ENCODE assay signal across 17 cellular contexts in genomic region chr14:91466192-91466591, GRCh38. TPM values are rescaled to one million over a fixed set of nuclear protein-coding genes. Genes with fewer than 3 reads are reported as not detected.
A peak's percentile ranks its signal among the peaks of the same experiment; 100 is the strongest.
DNase-seq lines count a peak whose midpoint lies in the region; ATAC-seq and TF ChIP-seq lines count a peak whose summit lies in the region.
"Had no signal": no experiment of that assay in that cellular context is flagged by ENCODE, and none has a peak within 500 bp of the region (broad histone marks: within the 10 kb centered on the region; RNA-seq: fewer than 3 reads in every experiment).

No MANE protein-coding gene starts in this region.

- H3K27ac Mint-ChIP-seq in stimulated activated naive CD8-positive, alpha-beta T cell treated with anti-CD3 and anti-CD28 coated beads, Interleukin-15, Interleukin-2, amounts not matched to agents 100 ng/mL and 50 ng/mL, for 24 hours = peak overlapping the region; percentile 68
- H3K27ac Mint-ChIP-seq in stimulated activated naive CD8-positive, alpha-beta T cell treated with anti-CD3 and anti-CD28 coated beads, Interleukin-15, amount 100 ng/mL, for 72 hours = peak overlapping the region in 1 of 2 donors; percentile 1
- H3K27ac Mint-ChIP-seq: activated CD8-positive, alpha-beta memory T cell treated with anti-CD3 and anti-CD28 coated beads, Interleukin-2, amount 10 ng/mL, durations not matched to agents 7 days and 5 days; H9 had no signal

- no peaks in the 10 kb centered on the region for H3K9me3 ChIP-seq in left lung
- H3K9me3 ChIP-seq: suprapubic skin had no signal

- H3K4me1 ChIP-seq in left lung = no peaks in the 10 kb centered on the region
- H3K4me1 ChIP-seq: suprapubic skin had no signal

- no peaks in the 10 kb centered on the region for H3K9me3 Mint-ChIP-seq in stimulated activated naive CD8-positive, alpha-beta T cell treated with anti-CD3 and anti-CD28 coated beads, Interleukin-15, Interleukin-2, amounts not matched to agents 100 ng/mL and 50 ng/mL, for 24 hours
- no peaks in the 10 kb centered on the region for H3K9me3 Mint-ChIP-seq in stimulated activated naive CD8-positive, alpha-beta T cell treated with anti-CD3 and anti-CD28 coated beads, Interleukin-15, amount 100 ng/mL, for 72 hours
- H3K9me3 Mint-ChIP-seq: H9 had no signal

- peaks cover 39% of the 10 kb centered on the region for H3K4me1 Mint-ChIP-seq in stimulated activated naive CD8-positive, alpha-beta T cell treated with anti-CD3 and anti-CD28 coated beads, Interleukin-15, Interleukin-2, amounts not matched to agents 100 ng/mL and 50 ng/mL, for 24 hours (ENCODE audit: low read depth)
- H3K4me1 Mint-ChIP-seq in stimulated activated naive CD8-positive, alpha-beta T cell treated with anti-CD3 and anti-CD28 coated beads, Interleukin-15, amount 100 ng/mL, for 72 hours = peaks cover 50% of the 10 kb centered on the region
- H3K4me1 Mint-ChIP-seq: H9 had no signal

- no peaks in the 10 kb centered on the region for H3K27me3 Mint-ChIP-seq in stimulated activated naive CD8-positive, alpha-beta T cell treated with anti-CD3 and anti-CD28 coated beads, Interleukin-15, Interleukin-2, amounts not matched to agents 100 ng/mL and 50 ng/mL, for 24 hours
- no peaks in the 10 kb centered on the region for H3K27me3 Mint-ChIP-seq in stimulated activated naive CD8-positive, alpha-beta T cell treated with anti-CD3 and anti-CD28 coated beads, Interleukin-15, amount 100 ng/mL, for 72 hours
- H3K27me3 Mint-ChIP-seq: activated CD8-positive, alpha-beta memory T cell treated with anti-CD3 and anti-CD28 coated beads, Interleukin-2, amount 10 ng/mL, durations not matched to agents 7 days and 5 days had no signal

- peaks cover 1% of the 10 kb centered on the region for H3K36me3 ChIP-seq in kidney epithelial cell (ENCODE audit: control insufficient read depth, insufficient read depth, low read length)
- peaks cover 5 to 93% of the 10 kb centered on the region in 2 donors for H3K36me3 ChIP-seq in left lung

- H3K4me3 ChIP-seq in kidney epithelial cell (ENCODE audit: low read depth, low read length) = no peak overlapping the region
- H3K4me3 ChIP-seq in dorsolateral prefrontal cortex = no peak overlapping the region
- no peak overlapping the region for H3K4me3 ChIP-seq in left lung
- H3K4me3 ChIP-seq: suprapubic skin had no signal

- no peak for TF ChIP-seq CTCF in kidney epithelial cell (IDR thresholded peaks at IDR 0.05; ENCODE audit: insufficient read depth, low read length, poor library complexity, severe bottlenecking)
- TF ChIP-seq CTCF in dorsolateral prefrontal cortex (IDR thresholded peaks at IDR 0.05 in 54 of 56, conservative IDR thresholded peaks at IDR 0.05 in 2 of 56; ENCODE audit: low read depth in 1 of 56, partially characterized antibody in 56 of 56) = no peak
- TF ChIP-seq CTCF in left lung (IDR thresholded peaks at IDR 0.05) = no peak

- H3K27me3 ChIP-seq in kidney epithelial cell (ENCODE audit: control insufficient read depth, insufficient read depth, low read length) (no peaks in the 10 kb centered on the region), dorsolateral prefrontal cortex (no peaks in the 10 kb centered on the region), left lung (no peaks in the 10 kb centered on the region)
- H3K27me3 ChIP-seq: brain microvascular endothelial cell, suprapubic skin had no signal

- H3K27ac ChIP-seq in dorsolateral prefrontal cortex = peak overlapping the region in 3 of 59 donors; percentile 2 to 25 (median 9)
- no peak overlapping the region for H3K27ac ChIP-seq in left lung
- H3K27ac ChIP-seq: brain microvascular endothelial cell, suprapubic skin had no signal

- DNase-seq in stimulated activated naive CD8-positive, alpha-beta T cell treated with anti-CD3 and anti-CD28 coated beads, Interleukin-15, amount 100 ng/mL, for 72 hours = no peak
- DNase-seq in NCI-H748 treated with DMSO at 0.1 percent for 48 hours (lab: John Stamatoyannopoulos, UW) = peak; percentile 31
- DNase-seq in kidney epithelial cell (ENCODE audit: low read depth) = peak; percentile 21
- no peak for DNase-seq in dorsolateral prefrontal cortex
- DNase-seq in NCI-H526 (lab: John Stamatoyannopoulos, UW) = no peak
- no peak for DNase-seq in left lung
- DNase-seq: activated CD8-positive, alpha-beta memory T cell treated with anti-CD3 and anti-CD28 coated beads, Interleukin-2, amount 10 ng/mL, durations not matched to agents 7 days and 5 days; activated naive CD4-positive, alpha-beta T cell; brain microvascular endothelial cell; H9; NCI-H2107; T-helper 2 cell had no signal

- ATAC-seq in stimulated activated naive CD8-positive, alpha-beta T cell treated with anti-CD3 and anti-CD28 coated beads, Interleukin-15, amount 100 ng/mL, for 72 hours = no peak
- ATAC-seq in GM21528 (IDR thresholded peaks at IDR 0.05; ENCODE audit: low FRiP score, unreplicated experiment) (no peak), left lung (no peak)
- ATAC-seq: activated CD8-positive, alpha-beta memory T cell treated with anti-CD3 and anti-CD28 coated beads, Interleukin-2, amount 10 ng/mL, durations not matched to agents 7 days and 5 days; Right ventricle myocardium inferior; sciatic nerve had no signal

- H3K4me3 Mint-ChIP-seq in stimulated activated naive CD8-positive, alpha-beta T cell treated with anti-CD3 and anti-CD28 coated beads, Interleukin-15, Interleukin-2, amounts not matched to agents 100 ng/mL and 50 ng/mL, for 24 hours = no peak overlapping the region
- no peak overlapping the region for H3K4me3 Mint-ChIP-seq in stimulated activated naive CD8-positive, alpha-beta T cell treated with anti-CD3 and anti-CD28 coated beads, Interleukin-15, amount 100 ng/mL, for 72 hours
- H3K4me3 Mint-ChIP-seq: activated CD8-positive, alpha-beta memory T cell treated with anti-CD3 and anti-CD28 coated beads, Interleukin-2, amount 10 ng/mL, durations not matched to agents 7 days and 5 days; H9 had no signal

- peaks cover 80% of the 10 kb centered on the region for H3K36me3 Mint-ChIP-seq in stimulated activated naive CD8-positive, alpha-beta T cell treated with anti-CD3 and anti-CD28 coated beads, Interleukin-15, Interleukin-2, amounts not matched to agents 100 ng/mL and 50 ng/mL, for 24 hours (ENCODE audit: low read depth)

- intact Hi-C loops in dorsolateral prefrontal cortex (cut with DNase I) = no loop called here
- intact Hi-C loops in left lung (cut with DNase I) = no loop called here

RNA-seq across cellular contexts. Expression of gene PPP4R3A, which starts 43.9 kb away (rescaled TPM):
- 58.5 and 72.0 TPM in 2 replicates for total RNA-seq in kidney epithelial cell
- total RNA-seq in dorsolateral prefrontal cortex = 100 to 1,000 TPM in 1 of 120 experiments, 10 to 100 TPM in 119; 47.0 to 113 (median 64.2) TPM
- 10 to 100 TPM; 68.8 to 76.2 TPM for total RNA-seq in left lung

RNA-seq across cellular contexts. Expression of gene CCDC88C, which starts 48.6 kb away (rescaled TPM):
- total RNA-seq in kidney epithelial cell (22.4 and 25.5 TPM in 2 replicates), dorsolateral prefrontal cortex (10 to 100 TPM in 48 of 120 experiments, 1 to 10 TPM in 72; 2.3 to 20.5 (median 9.2) TPM), left lung (10 to 100 TPM; 31.5 to 41.8 TPM)

Comparison
In these comparisons a context has a peak if more than half of its experiments do, and no peak if none do; other contexts are left out.
1. DNase-seq: peak in NCI-H748 treated with DMSO at 0.1 percent for 48 hours (single experiment) and kidney epithelial cell (single experiment); none in stimulated activated naive CD8-positive, alpha-beta T cell treated with anti-CD3 and anti-CD28 coated beads, Interleukin-15, amount 100 ng/mL, for 72 hours (0 of 2), dorsolateral prefrontal cortex (0 of 10), NCI-H526 (0 of 2) and left lung (0 of 2).